In genomic region chr5:123485275-123485674, GRCh38 we compare ENCODE assay signal across 18 cellular contexts.
"Had no signal": no experiment of that assay in that cellular context is flagged by ENCODE, and none has a peak within 500 bp of the region (broad histone marks: within the 10 kb centered on the region; RNA-seq: fewer than 3 reads in every experiment).

No MANE protein-coding gene starts in this region.

- H3K27ac ChIP-seq: epithelial cell of prostate, esophagus muscularis mucosa, left ventricle myocardium inferior, neutrophil, psoas muscle, stomach had no signal

- H3K4me1 ChIP-seq: left ventricle myocardium inferior, psoas muscle had no signal

- DNase-seq: effector memory CD4-positive, alpha-beta T cell; foreskin fibroblast; immature natural killer cell; left ventricle myocardium inferior; mucosa of descending colon; naive thymus-derived CD8-positive, alpha-beta T cell; psoas muscle; retina; small intestine; stimulated activated CD4-positive, alpha-beta T cell treated with anti-CD3 and anti-CD28 coated beads, Interleukin-12 subunit alpha, Interleukin-12 subunit beta, amount 100 ng/mL, for 4 hours; stimulated activated naive CD4-positive, alpha-beta T cell; stomach; substantia nigra; trophoblast cell had no signal

- H3K4me3 ChIP-seq: esophagus muscularis mucosa, left ventricle myocardium inferior, lung, mucosa of descending colon, psoas muscle, stomach had no signal

- H3K9me3 ChIP-seq: esophagus muscularis mucosa, left ventricle myocardium inferior, mucosa of descending colon, neutrophil, psoas muscle, stomach had no signal

- H3K36me3 ChIP-seq: esophagus muscularis mucosa, left ventricle myocardium inferior, neutrophil, stomach had no signal

- ATAC-seq: mucosa of descending colon; naive thymus-derived CD8-positive, alpha-beta T cell; psoas muscle had no signal

- H3K27me3 ChIP-seq: esophagus muscularis mucosa, stomach had no signal
